Comparison of ENCODE assay signal across 1 cellular context in the genomic region with DNA sequence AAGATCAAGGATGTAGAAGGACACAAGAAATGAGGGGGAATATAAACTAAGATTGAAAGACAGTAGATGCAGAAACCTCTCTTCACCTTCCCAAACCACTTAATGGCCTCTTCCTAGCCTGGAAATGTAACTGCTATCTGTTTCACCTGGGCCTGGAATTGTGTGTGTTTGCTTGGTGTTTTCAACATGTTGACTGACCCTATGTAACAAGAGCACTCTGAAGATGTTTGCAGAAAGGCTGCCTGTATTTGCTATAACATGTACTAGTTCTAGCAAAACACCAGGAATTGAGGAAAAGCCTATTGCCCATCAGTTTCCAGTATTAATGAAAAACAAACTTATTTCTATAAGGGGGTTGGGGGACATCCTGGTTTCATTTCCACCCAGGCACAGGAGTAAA.
TF ChIP-seq lines count a peak whose summit lies in the region.

No MANE protein-coding gene starts in this region.

TF ChIP-seq in HepG2, 621 proteins besides CTCF, POLR2A, EP300 and RAD21 (continued from another document and continues in another):
- TF ChIP-seq, protein P1, sequence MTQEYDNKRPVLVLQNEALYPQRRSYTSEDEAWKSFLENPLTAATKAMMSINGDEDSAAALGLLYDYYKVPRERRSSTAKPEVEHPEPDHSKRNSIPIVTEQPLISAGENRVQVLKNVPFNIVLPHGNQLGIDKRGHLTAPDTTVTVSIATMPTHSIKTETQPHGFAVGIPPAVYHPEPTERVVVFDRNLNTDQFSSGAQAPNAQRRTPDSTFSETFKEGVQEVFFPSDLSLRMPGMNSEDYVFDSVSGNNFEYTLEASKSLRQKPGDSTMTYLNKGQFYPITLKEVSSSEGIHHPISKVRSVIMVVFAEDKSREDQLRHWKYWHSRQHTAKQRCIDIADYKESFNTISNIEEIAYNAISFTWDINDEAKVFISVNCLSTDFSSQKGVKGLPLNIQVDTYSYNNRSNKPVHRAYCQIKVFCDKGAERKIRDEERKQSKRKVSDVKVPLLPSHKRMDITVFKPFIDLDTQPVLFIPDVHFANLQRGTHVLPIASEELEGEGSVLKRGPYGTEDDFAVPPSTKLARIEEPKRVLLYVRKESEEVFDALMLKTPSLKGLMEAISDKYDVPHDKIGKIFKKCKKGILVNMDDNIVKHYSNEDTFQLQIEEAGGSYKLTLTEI (CRISPR knock-in tag; conservative IDR thresholded peaks at IDR 0.05), result no peak
- no peak for TF ChIP-seq RFX5 (IDR thresholded peaks at IDR 0.05; ENCODE audit: low read depth, low read length)
- no peak for TF ChIP-seq ELF1 (CRISPR knock-in tag; IDR thresholded peaks at IDR 0.05)
- TF ChIP-seq, protein P2, sequence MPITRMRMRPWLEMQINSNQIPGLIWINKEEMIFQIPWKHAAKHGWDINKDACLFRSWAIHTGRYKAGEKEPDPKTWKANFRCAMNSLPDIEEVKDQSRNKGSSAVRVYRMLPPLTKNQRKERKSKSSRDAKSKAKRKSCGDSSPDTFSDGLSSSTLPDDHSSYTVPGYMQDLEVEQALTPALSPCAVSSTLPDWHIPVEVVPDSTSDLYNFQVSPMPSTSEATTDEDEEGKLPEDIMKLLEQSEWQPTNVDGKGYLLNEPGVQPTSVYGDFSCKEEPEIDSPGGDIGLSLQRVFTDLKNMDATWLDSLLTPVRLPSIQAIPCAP (CRISPR knock-in tag; IDR thresholded peaks at IDR 0.05; ENCODE audit: low read depth), result no peak
- TF ChIP-seq, protein P3, sequence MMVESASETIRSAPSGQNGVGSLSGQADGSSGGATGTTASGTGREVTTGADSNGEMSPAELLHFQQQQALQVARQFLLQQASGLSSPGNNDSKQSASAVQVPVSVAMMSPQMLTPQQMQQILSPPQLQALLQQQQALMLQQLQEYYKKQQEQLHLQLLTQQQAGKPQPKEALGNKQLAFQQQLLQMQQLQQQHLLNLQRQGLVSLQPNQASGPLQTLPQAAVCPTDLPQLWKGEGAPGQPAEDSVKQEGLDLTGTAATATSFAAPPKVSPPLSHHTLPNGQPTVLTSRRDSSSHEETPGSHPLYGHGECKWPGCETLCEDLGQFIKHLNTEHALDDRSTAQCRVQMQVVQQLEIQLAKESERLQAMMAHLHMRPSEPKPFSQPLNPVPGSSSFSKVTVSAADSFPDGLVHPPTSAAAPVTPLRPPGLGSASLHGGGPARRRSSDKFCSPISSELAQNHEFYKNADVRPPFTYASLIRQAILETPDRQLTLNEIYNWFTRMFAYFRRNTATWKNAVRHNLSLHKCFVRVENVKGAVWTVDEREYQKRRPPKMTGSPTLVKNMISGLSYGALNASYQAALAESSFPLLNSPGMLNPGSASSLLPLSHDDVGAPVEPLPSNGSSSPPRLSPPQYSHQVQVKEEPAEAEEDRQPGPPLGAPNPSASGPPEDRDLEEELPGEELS (CRISPR knock-in tag; IDR thresholded peaks at IDR 0.05), result no peak
- TF ChIP-seq, protein P4, sequence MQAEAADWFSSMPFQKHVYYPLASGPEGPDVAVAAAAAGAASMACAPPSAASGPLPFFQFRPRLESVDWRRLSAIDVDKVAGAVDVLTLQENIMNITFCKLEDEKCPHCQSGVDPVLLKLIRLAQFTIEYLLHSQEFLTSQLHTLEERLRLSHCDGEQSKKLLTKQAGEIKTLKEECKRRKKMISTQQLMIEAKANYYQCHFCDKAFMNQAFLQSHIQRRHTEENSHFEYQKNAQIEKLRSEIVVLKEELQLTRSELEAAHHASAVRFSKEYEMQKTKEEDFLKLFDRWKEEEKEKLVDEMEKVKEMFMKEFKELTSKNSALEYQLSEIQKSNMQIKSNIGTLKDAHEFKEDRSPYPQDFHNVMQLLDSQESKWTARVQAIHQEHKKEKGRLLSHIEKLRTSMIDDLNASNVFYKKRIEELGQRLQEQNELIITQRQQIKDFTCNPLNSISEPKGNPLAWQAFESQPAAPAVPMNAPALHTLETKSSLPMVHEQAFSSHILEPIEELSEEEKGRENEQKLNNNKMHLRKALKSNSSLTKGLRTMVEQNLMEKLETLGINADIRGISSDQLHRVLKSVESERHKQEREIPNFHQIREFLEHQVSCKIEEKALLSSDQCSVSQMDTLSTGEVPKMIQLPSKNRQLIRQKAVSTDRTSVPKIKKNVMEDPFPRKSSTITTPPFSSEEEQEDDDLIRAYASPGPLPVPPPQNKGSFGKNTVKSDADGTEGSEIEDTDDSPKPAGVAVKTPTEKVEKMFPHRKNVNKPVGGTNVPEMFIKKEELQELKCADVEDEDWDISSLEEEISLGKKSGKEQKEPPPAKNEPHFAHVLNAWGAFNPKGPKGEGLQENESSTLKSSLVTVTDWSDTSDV (CRISPR knock-in tag; IDR thresholded peaks at IDR 0.05), result no peak
- TF ChIP-seq LCORL (IDR thresholded peaks at IDR 0.05), result no peak
- no peak for TF ChIP-seq LCORL (CRISPR knock-in tag; IDR thresholded peaks at IDR 0.05)
- TF ChIP-seq ZNF20 (CRISPR knock-in tag; IDR thresholded peaks at IDR 0.05), result no peak
- no peak for TF ChIP-seq ZNF558 (CRISPR knock-in tag; IDR thresholded peaks at IDR 0.05; ENCODE audit: borderline replicate concordance)
- TF ChIP-seq SOX13 (IDR thresholded peaks at IDR 0.05), result no peak
- TF ChIP-seq SOX13 (CRISPR knock-in tag; conservative IDR thresholded peaks at IDR 0.05 in 1 of 2, IDR thresholded peaks at IDR 0.05 in 1 of 2), result peak in 1 of 2 experiments; percentile 52; a peak in 1 of 4 replicates
- TF ChIP-seq ZNF296 (CRISPR knock-in tag; conservative IDR thresholded peaks at IDR 0.05), result no peak
- TF ChIP-seq, protein P5, sequence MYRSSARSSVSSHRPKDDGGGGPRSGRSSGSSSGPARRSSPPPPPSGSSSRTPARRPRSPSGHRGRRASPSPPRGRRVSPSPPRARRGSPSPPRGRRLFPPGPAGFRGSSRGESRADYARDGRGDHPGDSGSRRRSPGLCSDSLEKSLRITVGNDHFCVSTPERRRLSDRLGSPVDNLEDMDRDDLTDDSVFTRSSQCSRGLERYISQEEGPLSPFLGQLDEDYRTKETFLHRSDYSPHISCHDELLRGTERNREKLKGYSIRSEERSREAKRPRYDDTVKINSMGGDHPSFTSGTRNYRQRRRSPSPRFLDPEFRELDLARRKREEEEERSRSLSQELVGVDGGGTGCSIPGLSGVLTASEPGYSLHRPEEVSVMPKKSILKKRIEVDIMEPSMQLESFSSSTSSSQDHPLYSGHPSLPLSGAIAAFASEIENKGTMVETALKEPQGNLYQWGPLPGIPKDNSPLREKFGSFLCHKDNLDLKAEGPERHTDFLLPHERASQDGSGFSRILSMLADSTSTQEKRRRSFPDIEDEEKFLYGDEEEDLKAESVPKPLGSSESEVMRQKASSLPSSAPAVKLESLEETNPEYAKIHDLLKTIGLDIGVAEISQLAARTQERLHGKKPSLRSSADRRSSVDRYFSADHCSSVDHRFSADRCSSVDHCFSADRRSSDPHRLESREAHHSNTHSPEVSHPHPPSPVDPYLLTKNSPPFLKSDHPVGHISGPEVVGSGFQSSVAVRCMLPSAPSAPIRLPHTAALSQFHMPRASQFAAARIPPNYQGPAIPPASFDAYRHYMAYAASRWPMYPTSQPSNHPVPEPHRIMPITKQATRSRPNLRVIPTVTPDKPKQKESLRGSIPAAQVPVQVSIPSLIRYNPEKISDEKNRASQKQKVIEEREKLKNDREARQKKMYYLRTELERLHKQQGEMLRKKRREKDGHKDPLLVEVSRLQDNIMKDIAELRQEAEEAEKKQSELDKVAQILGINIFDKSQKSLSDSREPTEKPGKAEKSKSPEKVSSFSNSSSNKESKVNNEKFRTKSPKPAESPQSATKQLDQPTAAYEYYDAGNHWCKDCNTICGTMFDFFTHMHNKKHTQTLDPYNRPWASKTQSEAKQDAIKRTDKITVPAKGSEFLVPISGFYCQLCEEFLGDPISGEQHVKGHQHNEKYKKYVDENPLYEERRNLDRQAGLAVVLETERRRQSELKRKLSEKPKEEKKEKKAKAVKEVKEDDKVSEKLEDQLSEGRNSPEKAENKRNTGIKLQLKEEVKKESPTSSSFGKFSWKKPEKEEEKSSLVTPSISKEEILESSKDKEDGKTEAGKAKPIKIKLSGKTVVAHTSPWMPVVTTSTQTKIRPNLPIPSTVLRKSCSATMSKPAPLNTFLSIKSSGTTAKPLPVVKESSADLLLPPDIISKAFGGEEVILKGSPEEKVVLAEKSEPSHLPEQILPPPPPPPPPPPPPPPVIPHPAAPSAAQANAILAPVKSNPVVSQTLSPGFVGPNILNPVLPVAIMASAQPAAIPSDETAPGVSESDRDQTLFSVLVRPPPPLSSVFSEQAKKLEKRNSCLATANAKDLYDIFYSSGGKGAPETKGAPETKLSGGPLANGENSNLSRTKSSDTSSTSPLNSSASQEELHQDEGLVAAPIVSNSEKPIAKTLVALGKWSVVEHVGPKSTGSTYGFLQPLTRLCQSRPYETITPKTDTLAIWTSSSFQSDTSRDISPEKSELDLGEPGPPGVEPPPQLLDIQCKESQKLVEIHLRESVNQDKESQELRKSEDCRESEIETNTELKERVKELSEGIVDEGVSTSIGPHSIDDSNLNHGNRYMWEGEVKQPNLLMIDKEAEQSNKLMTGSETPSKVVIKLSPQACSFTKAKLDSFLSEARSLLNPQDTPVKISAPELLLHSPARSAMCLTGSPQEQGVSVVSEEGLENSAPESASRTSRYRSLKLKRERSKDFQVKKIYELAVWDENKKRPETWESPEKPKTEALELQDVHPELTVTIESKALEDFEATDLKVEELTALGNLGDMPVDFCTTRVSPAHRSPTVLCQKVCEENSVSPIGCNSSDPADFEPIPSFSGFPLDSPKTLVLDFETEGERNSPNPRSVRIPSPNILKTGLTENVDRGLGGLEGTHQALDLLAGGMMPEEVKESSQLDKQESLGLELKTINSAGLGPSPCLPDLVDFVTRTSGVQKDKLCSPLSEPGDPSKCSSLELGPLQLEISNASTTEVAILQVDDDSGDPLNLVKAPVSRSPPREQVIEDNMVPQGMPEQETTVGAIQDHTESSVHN (CRISPR knock-in tag; IDR thresholded peaks at IDR 0.05), result no peak
- TF ChIP-seq, protein P6, sequence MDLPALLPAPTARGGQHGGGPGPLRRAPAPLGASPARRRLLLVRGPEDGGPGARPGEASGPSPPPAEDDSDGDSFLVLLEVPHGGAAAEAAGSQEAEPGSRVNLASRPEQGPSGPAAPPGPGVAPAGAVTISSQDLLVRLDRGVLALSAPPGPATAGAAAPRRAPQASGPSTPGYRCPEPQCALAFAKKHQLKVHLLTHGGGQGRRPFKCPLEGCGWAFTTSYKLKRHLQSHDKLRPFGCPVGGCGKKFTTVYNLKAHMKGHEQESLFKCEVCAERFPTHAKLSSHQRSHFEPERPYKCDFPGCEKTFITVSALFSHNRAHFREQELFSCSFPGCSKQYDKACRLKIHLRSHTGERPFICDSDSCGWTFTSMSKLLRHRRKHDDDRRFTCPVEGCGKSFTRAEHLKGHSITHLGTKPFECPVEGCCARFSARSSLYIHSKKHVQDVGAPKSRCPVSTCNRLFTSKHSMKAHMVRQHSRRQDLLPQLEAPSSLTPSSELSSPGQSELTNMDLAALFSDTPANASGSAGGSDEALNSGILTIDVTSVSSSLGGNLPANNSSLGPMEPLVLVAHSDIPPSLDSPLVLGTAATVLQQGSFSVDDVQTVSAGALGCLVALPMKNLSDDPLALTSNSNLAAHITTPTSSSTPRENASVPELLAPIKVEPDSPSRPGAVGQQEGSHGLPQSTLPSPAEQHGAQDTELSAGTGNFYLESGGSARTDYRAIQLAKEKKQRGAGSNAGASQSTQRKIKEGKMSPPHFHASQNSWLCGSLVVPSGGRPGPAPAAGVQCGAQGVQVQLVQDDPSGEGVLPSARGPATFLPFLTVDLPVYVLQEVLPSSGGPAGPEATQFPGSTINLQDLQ (CRISPR knock-in tag; IDR thresholded peaks at IDR 0.05), result no peak
- peak; percentile 51; the same call in 1 of the 2 replicates for TF ChIP-seq ZMYM4 (CRISPR knock-in tag; IDR thresholded peaks at IDR 0.05)
- no peak for TF ChIP-seq TARDBP (CRISPR knock-in tag; IDR thresholded peaks at IDR 0.05)
- TF ChIP-seq, protein P7, sequence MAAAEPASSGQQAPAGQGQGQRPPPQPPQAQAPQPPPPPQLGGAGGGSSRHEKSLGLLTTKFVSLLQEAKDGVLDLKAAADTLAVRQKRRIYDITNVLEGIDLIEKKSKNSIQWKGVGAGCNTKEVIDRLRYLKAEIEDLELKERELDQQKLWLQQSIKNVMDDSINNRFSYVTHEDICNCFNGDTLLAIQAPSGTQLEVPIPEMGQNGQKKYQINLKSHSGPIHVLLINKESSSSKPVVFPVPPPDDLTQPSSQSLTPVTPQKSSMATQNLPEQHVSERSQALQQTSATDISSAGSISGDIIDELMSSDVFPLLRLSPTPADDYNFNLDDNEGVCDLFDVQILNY (CRISPR knock-in tag; conservative IDR thresholded peaks at IDR 0.05), result no peak
- no peak for TF ChIP-seq FIP1L1 (IDR thresholded peaks at IDR 0.05; ENCODE audit: borderline replicate concordance, insufficient read depth, low read depth, low read length)
- TF ChIP-seq, protein P8, sequence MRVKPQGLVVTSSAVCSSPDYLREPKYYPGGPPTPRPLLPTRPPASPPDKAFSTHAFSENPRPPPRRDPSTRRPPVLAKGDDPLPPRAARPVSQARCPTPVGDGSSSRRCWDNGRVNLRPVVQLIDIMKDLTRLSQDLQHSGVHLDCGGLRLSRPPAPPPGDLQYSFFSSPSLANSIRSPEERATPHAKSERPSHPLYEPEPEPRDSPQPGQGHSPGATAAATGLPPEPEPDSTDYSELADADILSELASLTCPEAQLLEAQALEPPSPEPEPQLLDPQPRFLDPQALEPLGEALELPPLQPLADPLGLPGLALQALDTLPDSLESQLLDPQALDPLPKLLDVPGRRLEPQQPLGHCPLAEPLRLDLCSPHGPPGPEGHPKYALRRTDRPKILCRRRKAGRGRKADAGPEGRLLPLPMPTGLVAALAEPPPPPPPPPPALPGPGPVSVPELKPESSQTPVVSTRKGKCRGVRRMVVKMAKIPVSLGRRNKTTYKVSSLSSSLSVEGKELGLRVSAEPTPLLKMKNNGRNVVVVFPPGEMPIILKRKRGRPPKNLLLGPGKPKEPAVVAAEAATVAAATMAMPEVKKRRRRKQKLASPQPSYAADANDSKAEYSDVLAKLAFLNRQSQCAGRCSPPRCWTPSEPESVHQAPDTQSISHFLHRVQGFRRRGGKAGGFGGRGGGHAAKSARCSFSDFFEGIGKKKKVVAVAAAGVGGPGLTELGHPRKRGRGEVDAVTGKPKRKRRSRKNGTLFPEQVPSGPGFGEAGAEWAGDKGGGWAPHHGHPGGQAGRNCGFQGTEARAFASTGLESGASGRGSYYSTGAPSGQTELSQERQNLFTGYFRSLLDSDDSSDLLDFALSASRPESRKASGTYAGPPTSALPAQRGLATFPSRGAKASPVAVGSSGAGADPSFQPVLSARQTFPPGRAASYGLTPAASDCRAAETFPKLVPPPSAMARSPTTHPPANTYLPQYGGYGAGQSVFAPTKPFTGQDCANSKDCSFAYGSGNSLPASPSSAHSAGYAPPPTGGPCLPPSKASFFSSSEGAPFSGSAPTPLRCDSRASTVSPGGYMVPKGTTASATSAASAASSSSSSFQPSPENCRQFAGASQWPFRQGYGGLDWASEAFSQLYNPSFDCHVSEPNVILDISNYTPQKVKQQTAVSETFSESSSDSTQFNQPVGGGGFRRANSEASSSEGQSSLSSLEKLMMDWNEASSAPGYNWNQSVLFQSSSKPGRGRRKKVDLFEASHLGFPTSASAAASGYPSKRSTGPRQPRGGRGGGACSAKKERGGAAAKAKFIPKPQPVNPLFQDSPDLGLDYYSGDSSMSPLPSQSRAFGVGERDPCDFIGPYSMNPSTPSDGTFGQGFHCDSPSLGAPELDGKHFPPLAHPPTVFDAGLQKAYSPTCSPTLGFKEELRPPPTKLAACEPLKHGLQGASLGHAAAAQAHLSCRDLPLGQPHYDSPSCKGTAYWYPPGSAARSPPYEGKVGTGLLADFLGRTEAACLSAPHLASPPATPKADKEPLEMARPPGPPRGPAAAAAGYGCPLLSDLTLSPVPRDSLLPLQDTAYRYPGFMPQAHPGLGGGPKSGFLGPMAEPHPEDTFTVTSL (CRISPR knock-in tag; IDR thresholded peaks at IDR 0.05; ENCODE audit: borderline replicate concordance), result peak; percentile 31; the same call in 1 of the 2 replicates
